11 cellular contexts compared by ENCODE assay signal in genomic region chr22:20552913-20553401, GRCh38. TPM values are rescaled to one million over a fixed set of nuclear protein-coding genes. Genes with fewer than 3 reads are reported as not detected.
DNase-seq lines count a peak whose midpoint lies in the region; ATAC-seq and TF ChIP-seq lines count a peak whose summit lies in the region.
"Had no signal": no experiment of that assay in that cellular context is flagged by ENCODE, and none has a peak within 500 bp of the region (broad histone marks: within the 10 kb centered on the region; RNA-seq: fewer than 3 reads in every experiment).

No MANE protein-coding gene starts in this region.

- H3K9me3 ChIP-seq in esophagus muscularis mucosa (no peaks in the 10 kb centered on the region), mucosa of rectum (ENCODE audit: control insufficient read depth in 2 of 2, low read length in 2 of 2) (no peaks in the 10 kb centered on the region), upper lobe of left lung (no peaks in the 10 kb centered on the region)

- H3K27ac Mint-ChIP-seq in activated T-cell treated with anti-CD3 and anti-CD28 coated beads, Interleukin-2, amount 50 U/mL, for 72 hours, result peak overlapping the region; percentile 59
- no peak overlapping the region for H3K27ac Mint-ChIP-seq in WTC11

- H3K36me3 Mint-ChIP-seq in activated T-cell treated with anti-CD3 and anti-CD28 coated beads, Interleukin-2, amount 50 U/mL, for 72 hours (ENCODE audit: insufficient read depth in 2 of 2), result peaks cover 15 to 37% of the 10 kb centered on the region in 2 donors
- peaks cover 27% of the 10 kb centered on the region for H3K36me3 Mint-ChIP-seq in WTC11

- H3K27me3 Mint-ChIP-seq in activated T-cell treated with anti-CD3 and anti-CD28 coated beads, Interleukin-2, amount 50 U/mL, for 72 hours (ENCODE audit: low read depth), result no peaks in the 10 kb centered on the region
- H3K27me3 Mint-ChIP-seq in WTC11 (ENCODE audit: low read depth), result no peaks in the 10 kb centered on the region

- H3K9ac ChIP-seq in mucosa of rectum (ENCODE audit: low read depth in 1 of 2, low read length in 2 of 2), result peak overlapping the region in 1 of 2 donors; percentile 3

- H3K4me1 ChIP-seq in esophagus muscularis mucosa, result peaks cover 73 to 80% (median 76%) of the 10 kb centered on the region in 4 donors
- H3K4me1 ChIP-seq in mucosa of rectum (ENCODE audit: control insufficient read depth in 2 of 2, insufficient read depth in 2 of 2, low read length in 2 of 2), result peaks cover 40 to 41% of the 10 kb centered on the region in 2 donors
- H3K4me1 ChIP-seq in upper lobe of left lung, result peaks cover 65 to 83% (median 81%) of the 10 kb centered on the region in 4 donors

- no peak for TF ChIP-seq CTCF in esophagus muscularis mucosa (IDR thresholded peaks at IDR 0.05)
- no peak for TF ChIP-seq CTCF in upper lobe of left lung (IDR thresholded peaks at IDR 0.05)
- TF ChIP-seq CTCF in WTC11 (IDR thresholded peaks at IDR 0.05), result no peak
- no peak for TF ChIP-seq CTCF in GM13976 (IDR thresholded peaks at IDR 0.05; ENCODE audit: borderline replicate concordance, control extremely low read depth, extremely low read depth, insufficient read depth, missing control alignments)

- no peak for DNase-seq in activated T-cell treated with anti-CD3 and anti-CD28 coated beads, Interleukin-2, amount 50 U/mL, for 72 hours
- no peak for DNase-seq in activated T-cell treated with anti-CD3 and anti-CD28 coated beads for 4 hours
- no peak for DNase-seq in esophagus muscularis mucosa (ENCODE audit: extremely low spot score)
- no peak for DNase-seq in upper lobe of left lung
- no peak for DNase-seq in WTC11 (ENCODE audit: low spot score)
- DNase-seq in stimulated activated CD4-positive, alpha-beta T cell treated with anti-CD3 and anti-CD28 coated beads, Interleukin-2, amount 100 ng/mL, for 24 hours, result no peak
- no peak for DNase-seq in GM13976 (ENCODE audit: low spot score)
- DNase-seq: activated effector memory CD4-positive, alpha-beta T cell treated with anti-CD3 and anti-CD28 coated beads, Interleukin-2, amount 50 U/mL, for 16 hours; NCI-H1092; SHP77 treated with DMSO at 0.1 percent for 48 hours had no signal

- 52% methylated on average over 8 of the region's 8 CpGs for WGBS in esophagus muscularis mucosa
- 50 to 59% methylated on average over 8 of the region's 8 CpGs for WGBS in upper lobe of left lung, 2 donors

- no peak for ATAC-seq in activated T-cell treated with anti-CD3 and anti-CD28 coated beads, Interleukin-2, amount 50 U/mL, for 72 hours (replicated peaks in 1 of 2)
- ATAC-seq in upper lobe of left lung (ENCODE audit: low FRiP score in 2 of 2), result peak; percentile 23 to 36
- no peak for ATAC-seq in WTC11

- peaks cover 96% of the 10 kb centered on the region for H3K4me1 Mint-ChIP-seq in activated T-cell treated with anti-CD3 and anti-CD28 coated beads, Interleukin-2, amount 50 U/mL, for 72 hours (ENCODE audit: low read depth)
- peaks cover 26% of the 10 kb centered on the region for H3K4me1 Mint-ChIP-seq in WTC11

- H3K9me3 Mint-ChIP-seq in activated T-cell treated with anti-CD3 and anti-CD28 coated beads, Interleukin-2, amount 50 U/mL, for 72 hours, result no peaks in the 10 kb centered on the region
- no peaks in the 10 kb centered on the region for H3K9me3 Mint-ChIP-seq in WTC11

- peak overlapping the region; percentile 77 to 85 (median 82) for H3K27ac ChIP-seq in esophagus muscularis mucosa (replicated peaks in 1 of 4)
- H3K27ac ChIP-seq in mucosa of rectum (ENCODE audit: low read depth in 2 of 2, low read length in 2 of 2), result peak overlapping the region; percentile 82 to 84
- H3K27ac ChIP-seq in upper lobe of left lung, result peak overlapping the region; percentile 78 to 85 (median 82)

- H3K4me3 ChIP-seq in esophagus muscularis mucosa (no peak overlapping the region), mucosa of rectum (ENCODE audit: low read length in 2 of 2) (no peak overlapping the region), upper lobe of left lung (no peak overlapping the region)

- H3K4me3 Mint-ChIP-seq in activated T-cell treated with anti-CD3 and anti-CD28 coated beads, Interleukin-2, amount 50 U/mL, for 72 hours, result peak overlapping the region; percentile 80 to 98
- no peak overlapping the region for H3K4me3 Mint-ChIP-seq in WTC11

- in situ Hi-C loops in GM13976 (cut with MboI; ENCODE audit: low sequenced_read_pairs, unreplicated experiment), result no loop called here

- no peak for TF ChIP-seq POLR2A in esophagus muscularis mucosa (IDR thresholded peaks at IDR 0.05; ENCODE audit: low read depth)
- TF ChIP-seq POLR2A in upper lobe of left lung (IDR thresholded peaks at IDR 0.05), result no peak

- CTCF ChIA-PET in WTC11 (lab: Charles Lee), result no interaction called here

- intact Hi-C loops in esophagus muscularis mucosa (cut with DNase I), result loop anchor here (5.0 kb wide), 1 partner anchor 41 kb away; no protein-coding TSS in a partner anchor

- TF ChIP-seq EP300 in esophagus muscularis mucosa (IDR thresholded peaks at IDR 0.05) (no peak), upper lobe of left lung (IDR thresholded peaks at IDR 0.05) (no peak)

- H3K36me3 ChIP-seq in esophagus muscularis mucosa (peaks cover 9 to 57% (median 42%) of the 10 kb centered on the region in 4 donors), mucosa of rectum (ENCODE audit: control insufficient read depth in 2 of 2, insufficient read depth in 2 of 2, low read length in 2 of 2) (peaks cover 30 to 48% of the 10 kb centered on the region in 2 donors), upper lobe of left lung (peaks cover 0 to 50% (median 31%) of the 10 kb centered on the region in 4 donors)

- no peaks in the 10 kb centered on the region for H3K27me3 ChIP-seq in esophagus muscularis mucosa
- no peaks in the 10 kb centered on the region for H3K27me3 ChIP-seq in mucosa of rectum (ENCODE audit: control insufficient read depth in 2 of 2, insufficient read depth in 2 of 2, low read length in 2 of 2)
- H3K27me3 ChIP-seq in upper lobe of left lung, result no peaks in the 10 kb centered on the region

- POLR2A ChIA-PET in WTC11 (lab: Charles Lee), result no interaction called here

TF ChIP-seq in WTC11, 78 proteins besides CTCF, POLR2A, EP300 and RAD21:
- TF ChIP-seq ATF3 (CRISPR knock-in tag; conservative IDR thresholded peaks at IDR 0.05) (no peak), JUN (CRISPR knock-in tag; IDR thresholded peaks at IDR 0.05) (no peak)
- TF ChIP-seq, protein P1, sequence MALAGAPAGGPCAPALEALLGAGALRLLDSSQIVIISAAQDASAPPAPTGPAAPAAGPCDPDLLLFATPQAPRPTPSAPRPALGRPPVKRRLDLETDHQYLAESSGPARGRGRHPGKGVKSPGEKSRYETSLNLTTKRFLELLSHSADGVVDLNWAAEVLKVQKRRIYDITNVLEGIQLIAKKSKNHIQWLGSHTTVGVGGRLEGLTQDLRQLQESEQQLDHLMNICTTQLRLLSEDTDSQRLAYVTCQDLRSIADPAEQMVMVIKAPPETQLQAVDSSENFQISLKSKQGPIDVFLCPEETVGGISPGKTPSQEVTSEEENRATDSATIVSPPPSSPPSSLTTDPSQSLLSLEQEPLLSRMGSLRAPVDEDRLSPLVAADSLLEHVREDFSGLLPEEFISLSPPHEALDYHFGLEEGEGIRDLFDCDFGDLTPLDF (CRISPR knock-in tag; IDR thresholded peaks at IDR 0.05), result no peak

RNA-seq across cellular contexts. Expression of gene MED15, which starts 45.5 kb away (rescaled TPM):
- 100 to 1,000 TPM; 106 to 113 TPM for total RNA-seq in activated T-cell treated with anti-CD3 and anti-CD28 coated beads, Interleukin-2, amount 50 U/mL, for 72 hours
- 10 to 100 TPM; 34.0 to 54.1 (median 38.9) TPM for total RNA-seq in esophagus muscularis mucosa
- 100 to 1,000 TPM in 4 of 6 donors, 10 to 100 TPM in 2; 64.2 to 170 (median 123) TPM for total RNA-seq in upper lobe of left lung
- total RNA-seq in WTC11 (2021), result 60.9 to 67.7 TPM (median 62.6 TPM) in 3 replicates

RNA-seq across cellular contexts. Expression of gene KLHL22, which starts 57.4 kb away (rescaled TPM):
- total RNA-seq in activated T-cell treated with anti-CD3 and anti-CD28 coated beads, Interleukin-2, amount 50 U/mL, for 72 hours, result 10 to 100 TPM; 21.4 to 26.5 TPM
- total RNA-seq in esophagus muscularis mucosa, result 10 to 100 TPM; 19.9 to 35.5 (median 27.3) TPM
- total RNA-seq in upper lobe of left lung, result 10 to 100 TPM; 17.5 to 48.2 (median 22.7) TPM
- total RNA-seq in WTC11 (2021), result 9.9 to 15.7 TPM (median 12.1 TPM) in 3 replicates

Comparison
In these comparisons a context has a peak if more than half of its experiments do, and no peak if none do; other contexts are left out.
1. ATAC-seq: peak in upper lobe of left lung (2 of 2); none in activated T-cell treated with anti-CD3 and anti-CD28 coated beads, Interleukin-2, amount 50 U/mL, for 72 hours (0 of 2) and WTC11 (single experiment).
2. Peak in every context shown above with its lines, with median percentiles within 50 percentile points of each other: H3K27ac ChIP-seq.